Comparison of ENCODE assay signal across 13 cellular contexts in genomic region chr1:232477728-232478127, GRCh38.
DNase-seq lines count a peak whose midpoint lies in the region; ATAC-seq, FAIRE-seq and TF ChIP-seq lines count a peak whose summit lies in the region.
"Had no signal": no experiment of that assay in that cellular context is flagged by ENCODE, and none has a peak within 500 bp of the region (broad histone marks: within the 10 kb centered on the region; RNA-seq: fewer than 3 reads in every experiment).

No MANE protein-coding gene starts in this region.

- peaks cover 38% of the 10 kb centered on the region for H3K4me1 ChIP-seq in astrocyte (ENCODE audit: insufficient read depth, low read length)

- no peaks in the 10 kb centered on the region for H3K27me3 Mint-ChIP-seq in astrocyte (ENCODE audit: low read depth, unreplicated experiment)
- H3K27me3 Mint-ChIP-seq: activated T-helper 17 cell treated with anti-CD3 and anti-CD28 coated beads, Interleukin-2, amount 50 U/mL, for 72 hours had no signal

- no peaks in the 10 kb centered on the region for H3K9me3 Mint-ChIP-seq in astrocyte (ENCODE audit: unreplicated experiment)
- H3K9me3 Mint-ChIP-seq: activated T-helper 17 cell treated with anti-CD3 and anti-CD28 coated beads, Interleukin-2, amount 50 U/mL, for 72 hours had no signal

- no peak overlapping the region for H2AFZ ChIP-seq in astrocyte (ENCODE audit: low read depth, low read length)

- no peaks in the 10 kb centered on the region for H3K9me3 ChIP-seq in astrocyte (ENCODE audit: insufficient read depth, low read depth, low read length)

- H3K4me3 Mint-ChIP-seq in astrocyte (ENCODE audit: unreplicated experiment): peak overlapping the region; percentile 12
- H3K4me3 Mint-ChIP-seq: activated T-helper 17 cell treated with anti-CD3 and anti-CD28 coated beads, Interleukin-2, amount 50 U/mL, for 72 hours had no signal

- H3K27me3 ChIP-seq in astrocyte (ENCODE audit: insufficient read depth, low read length): no peaks in the 10 kb centered on the region

- peak overlapping the region; percentile 15 for H3K27ac ChIP-seq in astrocyte (ENCODE audit: low read depth, low read length)
- H3K27ac ChIP-seq: C4-2B had no signal

- in situ Hi-C loops in GM13977 (cut with MboI; ENCODE audit: low pct_unique_long_range_greater_than_20kb, low sequenced_read_pairs, unreplicated experiment): no loop called here

- DNase-seq in A172 (ENCODE audit: low spot score) (peak; percentile 96), HK-2 (ENCODE audit: unreplicated experiment) (peak; percentile 74), astrocyte (ENCODE audit: low read depth) (peak; percentile 98), kidney glomerular epithelial cell (lab: John Stamatoyannopoulos, UW) (peak; percentile 97), DMS79 (lab: John Stamatoyannopoulos, UW) (no peak), GM13977 (ENCODE audit: low spot score) (no peak)
- DNase-seq in activated effector memory CD4-positive, alpha-beta T cell treated with anti-CD3 and anti-CD28 coated beads, Interleukin-2, amount 50 U/mL, for 16 hours: no peak
- DNase-seq: Karpas-422; nucleus accumbens; stimulated activated naive CD4-positive, alpha-beta T cell treated with Interleukin-2 at 50 U/mL for 16 hours had no signal

- H3K9ac ChIP-seq in astrocyte (ENCODE audit: low read length): no peak overlapping the region

- peak; percentile 98 for FAIRE-seq in astrocyte (lab: Jason Lieb, UNC)

- no peak for TF ChIP-seq CTCF in astrocyte (IDR thresholded peaks at IDR 0.05; ENCODE audit: insufficient read depth, low read depth, low read length)
- no peak for TF ChIP-seq CTCF in GM13977 (IDR thresholded peaks at IDR 0.05; ENCODE audit: extremely low read depth, insufficient read depth, missing control alignments)

- no peak overlapping the region for H3K4me3 ChIP-seq in astrocyte (ENCODE audit: insufficient read depth, low read depth, low read length)

- H3K4me2 ChIP-seq in astrocyte (ENCODE audit: low read length): peak overlapping the region; percentile 61

- H3K36me3 Mint-ChIP-seq in astrocyte (ENCODE audit: low read depth, unreplicated experiment): peaks cover 2% of the 10 kb centered on the region

- peak overlapping the region; percentile 79 for H3K27ac Mint-ChIP-seq in astrocyte (ENCODE audit: unreplicated experiment)
- H3K27ac Mint-ChIP-seq: activated T-helper 17 cell treated with anti-CD3 and anti-CD28 coated beads, Interleukin-2, amount 50 U/mL, for 72 hours had no signal

- H3K79me2 ChIP-seq in astrocyte (ENCODE audit: insufficient read depth, low read length): no peaks in the 10 kb centered on the region

- ATAC-seq in GM19463 (IDR thresholded peaks at IDR 0.05; ENCODE audit: unreplicated experiment): no peak
- ATAC-seq: activated T-helper 17 cell treated with anti-CD3 and anti-CD28 coated beads, Interleukin-2, amount 50 U/mL, for 72 hours had no signal

- peaks cover 58% of the 10 kb centered on the region for H3K4me1 Mint-ChIP-seq in astrocyte (ENCODE audit: low read depth, unreplicated experiment)
- H3K4me1 Mint-ChIP-seq: activated T-helper 17 cell treated with anti-CD3 and anti-CD28 coated beads, Interleukin-2, amount 50 U/mL, for 72 hours had no signal

- no peaks in the 10 kb centered on the region for H3K36me3 ChIP-seq in astrocyte (ENCODE audit: insufficient read depth, low read length)

- no peaks in the 10 kb centered on the region for H4K20me1 ChIP-seq in astrocyte (ENCODE audit: insufficient read depth, low read length)

Comparison
In these comparisons a context has a peak if more than half of its experiments do, and no peak if none do; other contexts are left out.
1. DNase-seq: peak in A172 (single experiment), HK-2 (single experiment), astrocyte (single experiment) and kidney glomerular epithelial cell (single experiment); none in activated effector memory CD4-positive, alpha-beta T cell treated with anti-CD3 and anti-CD28 coated beads, Interleukin-2, amount 50 U/mL, for 16 hours (single experiment), DMS79 (single experiment) and GM13977 (single experiment).